Comparison of ENCODE assay signal across 10 cellular contexts in the genomic region with DNA sequence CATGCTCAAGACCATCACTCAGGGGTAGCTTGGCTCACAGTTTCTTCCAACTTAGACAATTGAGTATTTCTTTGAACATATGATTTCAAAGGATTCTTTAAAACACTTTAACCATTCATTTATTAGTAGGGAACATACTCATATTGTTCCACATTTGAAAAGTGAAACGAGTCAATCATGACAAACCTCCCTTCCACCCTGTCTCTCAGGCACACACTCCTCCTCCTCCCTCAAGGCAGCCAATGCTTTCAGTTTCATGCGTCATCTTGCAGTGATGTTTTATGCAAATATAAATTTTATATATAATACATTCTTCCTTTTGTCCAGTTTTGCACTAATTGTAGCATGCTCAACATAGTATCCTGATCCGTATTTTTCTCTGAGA.
DNase-seq lines count a peak whose midpoint lies in the region; ATAC-seq, FAIRE-seq and TF ChIP-seq lines count a peak whose summit lies in the region.
"Had no signal": no experiment of that assay in that cellular context is flagged by ENCODE, and none has a peak within 500 bp of the region (broad histone marks: within the 10 kb centered on the region; RNA-seq: fewer than 3 reads in every experiment).

No MANE protein-coding gene starts in this region.

- no peak overlapping the region for H3K27ac Mint-ChIP-seq in activated T-cell treated with anti-CD3 and anti-CD28 coated beads, Interleukin-2, amount 50 U/mL, for 72 hours
- H3K27ac Mint-ChIP-seq in stimulated activated naive CD8-positive, alpha-beta T cell treated with anti-CD3 and anti-CD28 coated beads, Interleukin-15, amount 100 ng/mL, for 72 hours = no peak overlapping the region

- H3K4me1 ChIP-seq in kidney (ENCODE audit: control insufficient read depth in 1 of 2, insufficient read depth in 1 of 2, low read depth in 1 of 2, low read length in 2 of 2) = peaks cover 16 to 34% of the 10 kb centered on the region in 2 donors

- no peaks in the 10 kb centered on the region for H3K4me1 Mint-ChIP-seq in activated T-cell treated with anti-CD3 and anti-CD28 coated beads, Interleukin-2, amount 50 U/mL, for 72 hours (ENCODE audit: low read depth)
- H3K4me1 Mint-ChIP-seq in stimulated activated naive CD8-positive, alpha-beta T cell treated with anti-CD3 and anti-CD28 coated beads, Interleukin-15, amount 100 ng/mL, for 72 hours = no peaks in the 10 kb centered on the region

- intact Hi-C loops in kidney (cut with DNase I) = no loop called here

- DNase-seq in activated T-cell treated with anti-CD3 and anti-CD28 coated beads, Interleukin-2, amount 50 U/mL, for 72 hours = peak in 1 of 2 donors; percentile 2
- no peak for DNase-seq in activated T-cell treated with anti-CD3 and anti-CD28 coated beads, Interleukin-2, amount 50 U/mL, for 1 hour
- no peak for DNase-seq in stimulated activated naive CD8-positive, alpha-beta T cell treated with anti-CD3 and anti-CD28 coated beads, Interleukin-15, amount 100 ng/mL, for 72 hours
- DNase-seq in kidney = no peak
- DNase-seq in DMS153 treated with DMSO at 0.1 percent for 48 hours (lab: John Stamatoyannopoulos, UW; ENCODE audit: unreplicated experiment) = no peak
- no peak for DNase-seq in islet precursor cell
- DNase-seq: activated CD4-positive, CD25-positive, alpha-beta regulatory T cell treated with anti-CD3 and anti-CD28 coated beads, Interleukin-2, amount 50 U/mL, for 72 hours had no signal

- no peaks in the 10 kb centered on the region for H3K27me3 Mint-ChIP-seq in activated T-cell treated with anti-CD3 and anti-CD28 coated beads, Interleukin-2, amount 50 U/mL, for 72 hours (ENCODE audit: low read depth)
- no peaks in the 10 kb centered on the region for H3K27me3 Mint-ChIP-seq in stimulated activated naive CD8-positive, alpha-beta T cell treated with anti-CD3 and anti-CD28 coated beads, Interleukin-15, amount 100 ng/mL, for 72 hours

- no peak overlapping the region for H3K9ac ChIP-seq in kidney (ENCODE audit: low read length in 2 of 2)

- H3K36me3 ChIP-seq in kidney (ENCODE audit: control insufficient read depth in 1 of 2, insufficient read depth in 2 of 2, low read length in 2 of 2) = no peaks in the 10 kb centered on the region

- no peaks in the 10 kb centered on the region for H3K9me3 Mint-ChIP-seq in activated T-cell treated with anti-CD3 and anti-CD28 coated beads, Interleukin-2, amount 50 U/mL, for 72 hours
- H3K9me3 Mint-ChIP-seq in stimulated activated naive CD8-positive, alpha-beta T cell treated with anti-CD3 and anti-CD28 coated beads, Interleukin-15, amount 100 ng/mL, for 72 hours = no peaks in the 10 kb centered on the region

- TF ChIP-seq CTCF in kidney (IDR thresholded peaks at IDR 0.05; ENCODE audit: borderline replicate concordance, extremely low read depth, insufficient read depth) = no peak

- ATAC-seq in activated T-cell treated with anti-CD3 and anti-CD28 coated beads, Interleukin-2, amount 50 U/mL, for 72 hours (replicated peaks in 1 of 2) = peak; percentile 57 to 78
- ATAC-seq in GM21723 (IDR thresholded peaks at IDR 0.05; ENCODE audit: unreplicated experiment) (peak; percentile 65), HG03442 (IDR thresholded peaks at IDR 0.05; ENCODE audit: unreplicated experiment) (peak; percentile 59)
- ATAC-seq in stimulated activated naive CD8-positive, alpha-beta T cell treated with anti-CD3 and anti-CD28 coated beads, Interleukin-15, amount 100 ng/mL, for 72 hours = peak; percentile 56

- no peaks in the 10 kb centered on the region for H3K36me3 Mint-ChIP-seq in activated T-cell treated with anti-CD3 and anti-CD28 coated beads, Interleukin-2, amount 50 U/mL, for 72 hours (ENCODE audit: insufficient read depth in 2 of 2)

- FAIRE-seq in kidney (lab: Jason Lieb, UNC) = no peak
- FAIRE-seq: bronchial epithelial cell had no signal

- no peak overlapping the region for H3K27ac ChIP-seq in kidney (ENCODE audit: low read depth in 2 of 2, low read length in 2 of 2)

- H3K4me3 ChIP-seq in kidney (ENCODE audit: low read length in 2 of 2) = no peak overlapping the region

- no peak overlapping the region for H3K4me3 Mint-ChIP-seq in activated T-cell treated with anti-CD3 and anti-CD28 coated beads, Interleukin-2, amount 50 U/mL, for 72 hours
- H3K4me3 Mint-ChIP-seq in stimulated activated naive CD8-positive, alpha-beta T cell treated with anti-CD3 and anti-CD28 coated beads, Interleukin-15, amount 100 ng/mL, for 72 hours = no peak overlapping the region

- no peaks in the 10 kb centered on the region for H3K9me3 ChIP-seq in kidney (ENCODE audit: control insufficient read depth in 1 of 2, low read length in 2 of 2)
